31 cellular contexts compared by ENCODE assay signal in the genomic region with DNA sequence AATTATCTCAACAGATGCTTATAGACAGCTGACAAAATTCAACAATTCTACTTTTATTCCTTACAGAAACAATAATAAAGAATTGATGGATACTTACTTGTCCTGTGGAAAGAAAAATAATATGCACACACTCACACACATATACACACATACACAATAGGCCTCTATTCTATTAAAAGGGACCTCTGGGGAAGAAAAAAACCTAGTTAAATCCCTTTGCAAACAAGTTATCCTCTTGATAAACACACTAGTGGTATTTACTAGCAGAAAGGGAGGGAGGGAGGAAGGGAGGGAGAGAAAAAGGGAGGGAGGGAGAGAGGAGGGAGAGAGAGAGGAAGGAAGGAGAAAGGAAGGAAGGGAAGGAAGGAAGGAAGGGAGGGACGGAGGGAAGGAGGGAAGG.
"Had no signal": no experiment of that assay in that cellular context is flagged by ENCODE, and none has a peak within 500 bp of the region (broad histone marks: within the 10 kb centered on the region; RNA-seq: fewer than 3 reads in every experiment).

No MANE protein-coding gene starts in this region.

- DNase-seq: activated CD4-positive, alpha-beta memory T cell treated with anti-CD3 and anti-CD28 coated beads for 36 hours; activated CD4-positive, alpha-beta T cell treated with anti-CD3 and anti-CD28 coated beads for 36 hours; activated CD4-positive, alpha-beta T cell treated with anti-CD3 and anti-CD28 coated beads, Interleukin-2, amount 10 ng/mL, durations not matched to agents 24 days and 14 days; activated CD4-positive, CD25-positive, alpha-beta regulatory T cell; activated CD4-positive, CD25-positive, alpha-beta regulatory T cell treated with anti-CD3 and anti-CD28 coated beads, Interleukin-2, amount 50 U/mL, for 72 hours; activated CD8-positive, alpha-beta memory T cell treated with anti-CD3 and anti-CD28 coated beads, Interleukin-2, amount 10 ng/mL, durations not matched to agents 7 days and 5 days; activated CD8-positive, alpha-beta memory T cell treated with anti-CD3 and anti-CD28 coated beads, Interleukin-2, amount 50 U/mL, for 4 hours; activated CD8-positive, alpha-beta T cell treated with anti-CD3 and anti-CD28 coated beads, Interleukin-2, amount 10 ng/mL, durations not matched to agents 7 days and 5 days; activated effector memory CD4-positive, alpha-beta T cell treated with anti-CD3 and anti-CD28 coated beads, Interleukin-2, amount 50 U/mL, for 16 hours; activated naive CD4-positive, alpha-beta T cell; activated naive CD4-positive, alpha-beta T cell treated with anti-CD3 and anti-CD28 coated beads, Interleukin-2, amount 10 ng/mL, durations not matched to agents 7 days and 5 days; activated naive CD8-positive, alpha-beta T cell treated with anti-CD3 and anti-CD28 coated beads, Interleukin-2, amount 10 ng/mL, durations not matched to agents 7 days and 5 days; activated T-cell treated with anti-CD3 and anti-CD28 coated beads, Interleukin-2, amount 50 U/mL, for 1 hour; activated T-cell treated with anti-CD3 and anti-CD28 coated beads, Interleukin-2, amount 50 U/mL, for 48 hours; effector CD4-positive, alpha-beta T cell; effector memory CD8-positive, alpha-beta T cell; erythroblast; foreskin keratinocyte; gastrocnemius medialis; glutamatergic neuron; T-helper 2 cell had no signal

- H3K4me1 ChIP-seq: ascending aorta, esophagus muscularis mucosa, foreskin keratinocyte, gastrocnemius medialis had no signal

- H3K4me3 ChIP-seq: ascending aorta, coronary artery, esophagus muscularis mucosa, gastrocnemius medialis had no signal

- H3K36me3 Mint-ChIP-seq: activated CD4-positive, alpha-beta memory T cell treated with anti-CD3 and anti-CD28 coated beads for 36 hours; activated CD8-positive, alpha-beta memory T cell treated with anti-CD3 and anti-CD28 coated beads, Interleukin-2, amount 10 ng/mL, durations not matched to agents 7 days and 5 days; activated naive CD4-positive, alpha-beta T cell treated with anti-CD3 and anti-CD28 coated beads, Interleukin-2, amount 10 ng/mL, durations not matched to agents 7 days and 5 days; activated naive CD4-positive, alpha-beta T cell treated with anti-CD3 and anti-CD28 coated beads, Interleukin-2, amount 50 U/mL, for 72 hours; activated naive CD8-positive, alpha-beta T cell treated with anti-CD3 and anti-CD28 coated beads, Interleukin-2, amount 10 ng/mL, durations not matched to agents 7 days and 5 days; brain had no signal

- FAIRE-seq: bronchial epithelial cell had no signal

- ATAC-seq: activated CD4-positive, alpha-beta T cell treated with anti-CD3 and anti-CD28 coated beads for 36 hours; activated CD8-positive, alpha-beta memory T cell treated with anti-CD3 and anti-CD28 coated beads, Interleukin-2, amount 10 ng/mL, durations not matched to agents 7 days and 5 days; activated CD8-positive, alpha-beta T cell treated with anti-CD3 and anti-CD28 coated beads, Interleukin-2, amount 10 ng/mL, durations not matched to agents 7 days and 5 days; activated naive CD4-positive, alpha-beta T cell treated with anti-CD3 and anti-CD28 coated beads, Interleukin-2, amount 50 U/mL, for 72 hours; effector memory CD8-positive, alpha-beta T cell; foreskin keratinocyte; gastrocnemius medialis had no signal

- H3K9me3 ChIP-seq: ascending aorta, esophagus muscularis mucosa, gastrocnemius medialis had no signal

- H3K27me3 ChIP-seq: ascending aorta, esophagus muscularis mucosa, foreskin keratinocyte, gastrocnemius medialis had no signal

- H3K9me3 Mint-ChIP-seq: activated CD4-positive, alpha-beta memory T cell treated with anti-CD3 and anti-CD28 coated beads for 36 hours; activated CD4-positive, alpha-beta T cell treated with anti-CD3 and anti-CD28 coated beads, Interleukin-2, amount 10 ng/mL, durations not matched to agents 24 days and 14 days; activated naive CD4-positive, alpha-beta T cell treated with anti-CD3 and anti-CD28 coated beads, Interleukin-2, amount 10 ng/mL, durations not matched to agents 7 days and 5 days; activated naive CD8-positive, alpha-beta T cell treated with anti-CD3 and anti-CD28 coated beads, Interleukin-2, amount 10 ng/mL, durations not matched to agents 7 days and 5 days; activated T-helper 1 cell treated with anti-CD3 and anti-CD28 coated beads, Interleukin-12 subunit alpha, Interleukin-12 subunit beta, Interleukin-2, Interleukin-4 antibody, amounts not matched to agents 30 ng/mL and 10 ng/mL and 1 ng/mL, durations not matched to agents 14 hours and 24 hours and 36 hours; activated T-helper 2 cell treated with anti-CD3 and anti-CD28 coated beads, Interferon-gamma antibody, Interleukin-2, Interleukin-4, amounts not matched to agents 10 μg/mL and 5 μg/mL and 100 μg/mL, durations not matched to agents 14 hours and 24 hours and 36 hours; central memory CD8-positive, alpha-beta T cell; dendritic cell treated with granulocyte-macrophage colony-stimulating factor and Interleukin-4, amounts not matched to agents 40 ng/mL and 50 ng/mL, for 4 days; effector memory CD8-positive, alpha-beta T cell had no signal

- H3K27ac ChIP-seq: ascending aorta, coronary artery, esophagus muscularis mucosa, foreskin keratinocyte, gastrocnemius medialis had no signal

- H3K27me3 Mint-ChIP-seq: activated CD8-positive, alpha-beta memory T cell treated with anti-CD3 and anti-CD28 coated beads, Interleukin-2, amount 10 ng/mL, durations not matched to agents 7 days and 5 days; activated naive CD4-positive, alpha-beta T cell treated with anti-CD3 and anti-CD28 coated beads, Interleukin-2, amount 10 ng/mL, durations not matched to agents 7 days and 5 days; brain; dendritic cell treated with granulocyte-macrophage colony-stimulating factor and Interleukin-4, amounts not matched to agents 40 ng/mL and 50 ng/mL, for 4 days had no signal

- H3K27ac Mint-ChIP-seq: activated CD4-positive, alpha-beta memory T cell treated with anti-CD3 and anti-CD28 coated beads for 36 hours; activated CD4-positive, alpha-beta T cell treated with anti-CD3 and anti-CD28 coated beads for 36 hours; activated CD4-positive, alpha-beta T cell treated with anti-CD3 and anti-CD28 coated beads, Interleukin-2, amount 10 ng/mL, durations not matched to agents 24 days and 14 days; activated CD8-positive, alpha-beta memory T cell treated with anti-CD3 and anti-CD28 coated beads, Interleukin-2, amount 10 ng/mL, durations not matched to agents 7 days and 5 days; activated CD8-positive, alpha-beta T cell treated with anti-CD3 and anti-CD28 coated beads, Interleukin-2, amount 10 ng/mL, durations not matched to agents 7 days and 5 days; activated naive CD4-positive, alpha-beta T cell treated with anti-CD3 and anti-CD28 coated beads, Interleukin-2, amount 10 ng/mL, durations not matched to agents 7 days and 5 days; activated naive CD4-positive, alpha-beta T cell treated with anti-CD3 and anti-CD28 coated beads, Interleukin-2, amount 50 U/mL, for 72 hours; activated naive CD8-positive, alpha-beta T cell treated with anti-CD3 and anti-CD28 coated beads, Interleukin-2, amount 10 ng/mL, durations not matched to agents 7 days and 5 days; activated T-helper 1 cell treated with anti-CD3 and anti-CD28 coated beads, Interleukin-12 subunit alpha, Interleukin-12 subunit beta, Interleukin-2, Interleukin-4 antibody, amounts not matched to agents 30 ng/mL and 10 ng/mL and 1 ng/mL, durations not matched to agents 14 hours and 24 hours and 36 hours; activated T-helper 2 cell treated with anti-CD3 and anti-CD28 coated beads, Interferon-gamma antibody, Interleukin-2, Interleukin-4, amounts not matched to agents 10 μg/mL and 5 μg/mL and 100 μg/mL, durations not matched to agents 14 hours and 24 hours and 36 hours; brain; dendritic cell treated with granulocyte-macrophage colony-stimulating factor and Interleukin-4, amounts not matched to agents 40 ng/mL and 50 ng/mL, for 4 days; effector memory CD8-positive, alpha-beta T cell had no signal

- H3K4me3 Mint-ChIP-seq: activated CD4-positive, alpha-beta memory T cell treated with anti-CD3 and anti-CD28 coated beads for 36 hours; activated CD4-positive, alpha-beta T cell treated with anti-CD3 and anti-CD28 coated beads for 36 hours; activated CD4-positive, alpha-beta T cell treated with anti-CD3 and anti-CD28 coated beads, Interleukin-2, amount 10 ng/mL, durations not matched to agents 24 days and 14 days; activated CD8-positive, alpha-beta memory T cell treated with anti-CD3 and anti-CD28 coated beads, Interleukin-2, amount 10 ng/mL, durations not matched to agents 7 days and 5 days; activated CD8-positive, alpha-beta T cell treated with anti-CD3 and anti-CD28 coated beads, Interleukin-2, amount 10 ng/mL, durations not matched to agents 7 days and 5 days; activated naive CD4-positive, alpha-beta T cell treated with anti-CD3 and anti-CD28 coated beads, Interleukin-2, amount 10 ng/mL, durations not matched to agents 7 days and 5 days; activated naive CD8-positive, alpha-beta T cell treated with anti-CD3 and anti-CD28 coated beads, Interleukin-2, amount 10 ng/mL, durations not matched to agents 7 days and 5 days; activated T-helper 1 cell treated with anti-CD3 and anti-CD28 coated beads, Interleukin-12 subunit alpha, Interleukin-12 subunit beta, Interleukin-2, Interleukin-4 antibody, amounts not matched to agents 30 ng/mL and 10 ng/mL and 1 ng/mL, durations not matched to agents 14 hours and 24 hours and 36 hours; brain; central memory CD8-positive, alpha-beta T cell; dendritic cell treated with granulocyte-macrophage colony-stimulating factor and Interleukin-4, amounts not matched to agents 40 ng/mL and 50 ng/mL, for 4 days; effector memory CD8-positive, alpha-beta T cell had no signal

- H3K36me3 ChIP-seq: ascending aorta, esophagus muscularis mucosa, gastrocnemius medialis had no signal

- H3K4me1 Mint-ChIP-seq: activated CD4-positive, alpha-beta T cell treated with anti-CD3 and anti-CD28 coated beads for 36 hours; activated CD4-positive, alpha-beta T cell treated with anti-CD3 and anti-CD28 coated beads, Interleukin-2, amount 10 ng/mL, durations not matched to agents 24 days and 14 days; activated CD8-positive, alpha-beta memory T cell treated with anti-CD3 and anti-CD28 coated beads, Interleukin-2, amount 10 ng/mL, durations not matched to agents 7 days and 5 days; activated naive CD4-positive, alpha-beta T cell treated with anti-CD3 and anti-CD28 coated beads, Interleukin-2, amount 10 ng/mL, durations not matched to agents 7 days and 5 days; activated naive CD8-positive, alpha-beta T cell treated with anti-CD3 and anti-CD28 coated beads, Interleukin-2, amount 10 ng/mL, durations not matched to agents 7 days and 5 days; brain; central memory CD8-positive, alpha-beta T cell had no signal
